1 cellular context compared by ENCODE assay signal in the genomic region with DNA sequence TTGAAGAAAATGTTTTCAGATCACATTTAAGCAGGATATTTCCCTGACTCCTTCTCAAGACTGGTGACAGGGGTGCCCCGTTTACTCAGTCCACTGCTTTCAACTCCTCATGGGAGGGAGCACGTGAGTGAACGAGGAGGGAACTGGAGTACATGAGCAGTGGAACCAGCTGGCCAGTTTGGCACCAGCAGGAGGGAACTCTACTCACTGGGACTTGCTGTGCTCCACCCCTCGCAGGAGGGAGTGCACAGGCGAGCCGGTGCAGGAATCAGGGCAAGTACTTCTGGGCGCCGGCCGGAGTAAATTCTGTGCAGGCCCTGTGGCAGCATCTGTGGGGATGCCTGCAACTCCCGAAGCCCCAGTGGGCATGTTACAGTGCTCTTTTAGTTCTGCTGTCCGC.
TF ChIP-seq lines count a peak whose summit lies in the region.

No MANE protein-coding gene starts in this region.

TF ChIP-seq in A549, 52 proteins besides CTCF, POLR2A, EP300 and RAD21 (continued from another document):
- TF ChIP-seq, protein P1, sequence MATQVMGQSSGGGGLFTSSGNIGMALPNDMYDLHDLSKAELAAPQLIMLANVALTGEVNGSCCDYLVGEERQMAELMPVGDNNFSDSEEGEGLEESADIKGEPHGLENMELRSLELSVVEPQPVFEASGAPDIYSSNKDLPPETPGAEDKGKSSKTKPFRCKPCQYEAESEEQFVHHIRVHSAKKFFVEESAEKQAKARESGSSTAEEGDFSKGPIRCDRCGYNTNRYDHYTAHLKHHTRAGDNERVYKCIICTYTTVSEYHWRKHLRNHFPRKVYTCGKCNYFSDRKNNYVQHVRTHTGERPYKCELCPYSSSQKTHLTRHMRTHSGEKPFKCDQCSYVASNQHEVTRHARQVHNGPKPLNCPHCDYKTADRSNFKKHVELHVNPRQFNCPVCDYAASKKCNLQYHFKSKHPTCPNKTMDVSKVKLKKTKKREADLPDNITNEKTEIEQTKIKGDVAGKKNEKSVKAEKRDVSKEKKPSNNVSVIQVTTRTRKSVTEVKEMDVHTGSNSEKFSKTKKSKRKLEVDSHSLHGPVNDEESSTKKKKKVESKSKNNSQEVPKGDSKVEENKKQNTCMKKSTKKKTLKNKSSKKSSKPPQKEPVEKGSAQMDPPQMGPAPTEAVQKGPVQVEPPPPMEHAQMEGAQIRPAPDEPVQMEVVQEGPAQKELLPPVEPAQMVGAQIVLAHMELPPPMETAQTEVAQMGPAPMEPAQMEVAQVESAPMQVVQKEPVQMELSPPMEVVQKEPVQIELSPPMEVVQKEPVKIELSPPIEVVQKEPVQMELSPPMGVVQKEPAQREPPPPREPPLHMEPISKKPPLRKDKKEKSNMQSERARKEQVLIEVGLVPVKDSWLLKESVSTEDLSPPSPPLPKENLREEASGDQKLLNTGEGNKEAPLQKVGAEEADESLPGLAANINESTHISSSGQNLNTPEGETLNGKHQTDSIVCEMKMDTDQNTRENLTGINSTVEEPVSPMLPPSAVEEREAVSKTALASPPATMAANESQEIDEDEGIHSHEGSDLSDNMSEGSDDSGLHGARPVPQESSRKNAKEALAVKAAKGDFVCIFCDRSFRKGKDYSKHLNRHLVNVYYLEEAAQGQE (IDR thresholded peaks at IDR 0.05): no peak
- TF ChIP-seq RFX5 (IDR thresholded peaks at IDR 0.05): no peak
- TF ChIP-seq, protein P2, sequence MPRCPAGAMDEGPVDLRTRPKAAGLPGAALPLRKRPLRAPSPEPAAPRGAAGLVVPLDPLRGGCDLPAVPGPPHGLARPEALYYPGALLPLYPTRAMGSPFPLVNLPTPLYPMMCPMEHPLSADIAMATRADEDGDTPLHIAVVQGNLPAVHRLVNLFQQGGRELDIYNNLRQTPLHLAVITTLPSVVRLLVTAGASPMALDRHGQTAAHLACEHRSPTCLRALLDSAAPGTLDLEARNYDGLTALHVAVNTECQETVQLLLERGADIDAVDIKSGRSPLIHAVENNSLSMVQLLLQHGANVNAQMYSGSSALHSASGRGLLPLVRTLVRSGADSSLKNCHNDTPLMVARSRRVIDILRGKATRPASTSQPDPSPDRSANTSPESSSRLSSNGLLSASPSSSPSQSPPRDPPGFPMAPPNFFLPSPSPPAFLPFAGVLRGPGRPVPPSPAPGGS (IDR thresholded peaks at IDR 0.05): no peak
- no peak for TF ChIP-seq PHF8 (IDR thresholded peaks at IDR 0.05; ENCODE audit: borderline replicate concordance, low read depth)
- TF ChIP-seq ZNF302 (CRISPR knock-in tag; IDR thresholded peaks at IDR 0.05): no peak
- no peak for TF ChIP-seq RARB (CRISPR knock-in tag; IDR thresholded peaks at IDR 0.05)
- TF ChIP-seq, protein P3, sequence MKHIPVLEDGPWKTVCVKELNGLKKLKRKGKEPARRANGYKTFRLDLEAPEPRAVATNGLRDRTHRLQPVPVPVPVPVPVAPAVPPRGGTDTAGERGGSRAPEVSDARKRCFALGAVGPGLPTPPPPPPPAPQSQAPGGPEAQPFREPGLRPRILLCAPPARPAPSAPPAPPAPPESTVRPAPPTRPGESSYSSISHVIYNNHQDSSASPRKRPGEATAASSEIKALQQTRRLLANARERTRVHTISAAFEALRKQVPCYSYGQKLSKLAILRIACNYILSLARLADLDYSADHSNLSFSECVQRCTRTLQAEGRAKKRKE (CRISPR knock-in tag; IDR thresholded peaks at IDR 0.05; ENCODE audit: low read depth): no peak
- TF ChIP-seq EHF (CRISPR knock-in tag; IDR thresholded peaks at IDR 0.05): no peak
